ENCODE assay signal across 7 cellular contexts in the genomic region with DNA sequence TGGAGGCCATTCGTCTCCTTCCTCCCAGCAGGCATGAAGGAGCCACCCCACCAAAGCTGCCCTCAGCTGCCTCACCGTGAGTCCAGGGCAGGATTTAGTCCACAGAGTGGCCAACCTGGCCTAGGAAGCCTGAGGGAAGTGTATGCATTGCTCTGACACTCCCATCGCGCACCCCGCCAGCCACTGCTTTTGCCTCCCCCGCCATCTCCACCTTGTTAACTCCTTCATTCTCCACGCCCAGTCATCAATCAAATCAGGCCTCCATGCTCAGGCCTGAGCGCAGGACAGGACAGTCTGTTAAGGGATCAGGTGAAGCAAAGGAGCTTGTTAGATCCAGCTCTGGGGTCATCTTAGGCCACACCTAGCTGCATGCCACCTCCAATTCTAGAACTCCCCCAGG. TPM values are rescaled to one million over a fixed set of nuclear protein-coding genes. Genes with fewer than 3 reads are reported as not detected.
"Had no signal": no experiment of that assay in that cellular context is flagged by ENCODE, and none has a peak within 500 bp of the region (broad histone marks: within the 10 kb centered on the region; RNA-seq: fewer than 3 reads in every experiment).

No MANE protein-coding gene starts in this region.

RNA-seq across cellular contexts. Expression of a gene that starts 10.4 kb away (rescaled TPM):
- total RNA-seq: GM23248, GM23338, H1, H4, H7, H9, HFFc6 had no signal
- polyA plus RNA-seq: GM23248, GM23338, H1 had no signal

RNA-seq across cellular contexts. Expression of a gene that starts 26.7 kb away (rescaled TPM):
- total RNA-seq: GM23248, GM23338, H1, H4, H7, H9, HFFc6 had no signal
- polyA plus RNA-seq: GM23248, GM23338, H1 had no signal

RNA-seq across cellular contexts. Expression of a gene that starts 48.8 kb away (rescaled TPM):
- total RNA-seq: GM23248, GM23338, H1, H4, H7, H9, HFFc6 had no signal
- polyA plus RNA-seq: GM23248, GM23338, H1 had no signal
